8 cellular contexts compared by ENCODE assay signal in genomic region chr3:87503901-87504498, GRCh38.
DNase-seq lines count a peak whose midpoint lies in the region; ATAC-seq and TF ChIP-seq lines count a peak whose summit lies in the region.

No MANE protein-coding gene starts in this region.

- no peak for TF ChIP-seq POLR2A in heart left ventricle (IDR thresholded peaks at IDR 0.05)
- TF ChIP-seq POLR2A in esophagus muscularis mucosa (IDR thresholded peaks at IDR 0.05; ENCODE audit: low read depth) = no peak
- TF ChIP-seq POLR2A in prostate gland (IDR thresholded peaks at IDR 0.05) = no peak
- TF ChIP-seq POLR2A in gastrocnemius medialis (IDR thresholded peaks at IDR 0.05) = no peak

- 38 to 46% (median 44%) methylated on average over 8 of the region's 8 CpGs for WGBS in heart left ventricle, 4 donors
- 42% methylated on average over 8 of the region's 8 CpGs for WGBS in esophagus muscularis mucosa
- WGBS in prostate gland = 37% methylated on average over 8 of the region's 8 CpGs

- ATAC-seq in heart left ventricle (no peak), gastrocnemius medialis (no peak)

- H3K27ac ChIP-seq in cardiac muscle cell = no peak overlapping the region
- H3K27ac ChIP-seq in heart left ventricle = no peak overlapping the region
- no peak overlapping the region for H3K27ac ChIP-seq in esophagus muscularis mucosa (replicated peaks in 1 of 4)
- no peak overlapping the region for H3K27ac ChIP-seq in prostate gland
- H3K27ac ChIP-seq in gastrocnemius medialis = no peak overlapping the region

- peak; percentile 56 for TF ChIP-seq CTCF in cardiac muscle cell (IDR thresholded peaks at IDR 0.05; ENCODE audit: low read depth, low read length)
- peak in 5 of 12 donors; percentile 10 to 35 (median 25) for TF ChIP-seq CTCF in heart left ventricle (IDR thresholded peaks at IDR 0.05)
- TF ChIP-seq CTCF in esophagus muscularis mucosa (IDR thresholded peaks at IDR 0.05) = peak; percentile 12 to 33 (median 16)
- TF ChIP-seq CTCF in prostate gland (IDR thresholded peaks at IDR 0.05) = peak in 3 of 4 experiments; percentile 64 to 83 (median 79)
- TF ChIP-seq CTCF in gastrocnemius medialis (IDR thresholded peaks at IDR 0.05 in 4 of 5, conservative IDR thresholded peaks at IDR 0.05 in 1 of 5) = no peak

- no peak overlapping the region for H3K4me3 ChIP-seq in cardiac muscle cell
- H3K4me3 ChIP-seq in heart left ventricle = no peak overlapping the region
- no peak overlapping the region for H3K4me3 ChIP-seq in HAP-1
- H3K4me3 ChIP-seq in esophagus muscularis mucosa = no peak overlapping the region
- no peak overlapping the region for H3K4me3 ChIP-seq in prostate gland
- H3K4me3 ChIP-seq in gastrocnemius medialis = no peak overlapping the region

- no peaks in the 10 kb centered on the region for H3K27me3 ChIP-seq in cardiac muscle cell
- H3K27me3 ChIP-seq in heart left ventricle = no peaks in the 10 kb centered on the region
- H3K27me3 ChIP-seq in HAP-1 (ENCODE audit: low read depth) = no peaks in the 10 kb centered on the region
- no peaks in the 10 kb centered on the region for H3K27me3 ChIP-seq in esophagus muscularis mucosa
- H3K27me3 ChIP-seq in prostate gland (replicated peaks; ENCODE audit: insufficient read depth) = no peaks in the 10 kb centered on the region
- H3K27me3 ChIP-seq in gastrocnemius medialis = no peaks in the 10 kb centered on the region

- intact Hi-C loops in heart left ventricle (cut with DNase I) (no loop called here), esophagus muscularis mucosa (cut with DNase I) (no loop called here), prostate gland (cut with DNase I) (no loop called here), gastrocnemius medialis (cut with DNase I; ENCODE audit: low total_unique reads) (no loop called here)

- no peak for TF ChIP-seq EP300 in esophagus muscularis mucosa (IDR thresholded peaks at IDR 0.05)

- in situ Hi-C loops in HAP-1 (cut with MboI; ENCODE audit: low sequenced_read_pairs) (no loop called here), gastrocnemius medialis (cut with MboI; ENCODE audit: low sequenced_read_pairs in 4 of 4) (loop anchor here in 1 of 4 donors (25.0 kb wide), 1 partner anchor 92 kb away; no protein-coding TSS in a partner anchor)

- H3K36me3 ChIP-seq in cardiac muscle cell = no peaks in the 10 kb centered on the region
- H3K36me3 ChIP-seq in heart left ventricle = no peaks in the 10 kb centered on the region
- no peaks in the 10 kb centered on the region for H3K36me3 ChIP-seq in HAP-1 (replicated peaks)
- no peaks in the 10 kb centered on the region for H3K36me3 ChIP-seq in esophagus muscularis mucosa
- no peaks in the 10 kb centered on the region for H3K36me3 ChIP-seq in prostate gland
- no peaks in the 10 kb centered on the region for H3K36me3 ChIP-seq in gastrocnemius medialis

- no peaks in the 10 kb centered on the region for H3K4me1 ChIP-seq in cardiac muscle cell (ENCODE audit: low read depth)
- H3K4me1 ChIP-seq in heart left ventricle = no peaks in the 10 kb centered on the region
- no peaks in the 10 kb centered on the region for H3K4me1 ChIP-seq in HAP-1
- no peaks in the 10 kb centered on the region for H3K4me1 ChIP-seq in esophagus muscularis mucosa
- H3K4me1 ChIP-seq in prostate gland (replicated peaks) = no peaks in the 10 kb centered on the region
- no peaks in the 10 kb centered on the region for H3K4me1 ChIP-seq in gastrocnemius medialis

- H3K9me3 ChIP-seq in cardiac muscle cell (ENCODE audit: low read depth) (no peaks in the 10 kb centered on the region), heart left ventricle (peaks cover 0 to 3% (median 0%) of the 10 kb centered on the region in 12 donors), HAP-1 (no peaks in the 10 kb centered on the region), esophagus muscularis mucosa (no peaks in the 10 kb centered on the region), prostate gland (no peaks in the 10 kb centered on the region), gastrocnemius medialis (no peaks in the 10 kb centered on the region)

- DNase-seq in cardiac muscle cell (ENCODE audit: low read depth in 1 of 2, low spot score in 1 of 2) = peak; percentile 59
- DNase-seq in heart left ventricle = no peak
- peak; percentile 44 to 57 for DNase-seq in HAP-1 (ENCODE audit: low spot score in 2 of 2)
- peak; percentile 66 to 73 for DNase-seq in Kasumi-1 (lab: John Stamatoyannopoulos, UW)
- DNase-seq in SHP77 (lab: John Stamatoyannopoulos, UW) = peak; percentile 32 to 34
- DNase-seq in esophagus muscularis mucosa (ENCODE audit: extremely low spot score) = no peak
- peak; percentile 39 for DNase-seq in prostate gland (ENCODE audit: low spot score)
- DNase-seq in gastrocnemius medialis = no peak

Comparison
In these comparisons a context has a peak if more than half of its experiments do, and no peak if none do; other contexts are left out.
1. DNase-seq: peak in cardiac muscle cell (2 of 2), HAP-1 (2 of 2), Kasumi-1 (2 of 2), SHP77 (2 of 2) and prostate gland (single experiment); none in heart left ventricle (0 of 5), esophagus muscularis mucosa (single experiment) and gastrocnemius medialis (0 of 2).
2. CTCF ChIP-seq: peak in cardiac muscle cell (single experiment), esophagus muscularis mucosa (3 of 3) and prostate gland (3 of 4); none in gastrocnemius medialis (0 of 5).